Comparison of ENCODE assay signal across 11 cellular contexts in the genomic region with DNA sequence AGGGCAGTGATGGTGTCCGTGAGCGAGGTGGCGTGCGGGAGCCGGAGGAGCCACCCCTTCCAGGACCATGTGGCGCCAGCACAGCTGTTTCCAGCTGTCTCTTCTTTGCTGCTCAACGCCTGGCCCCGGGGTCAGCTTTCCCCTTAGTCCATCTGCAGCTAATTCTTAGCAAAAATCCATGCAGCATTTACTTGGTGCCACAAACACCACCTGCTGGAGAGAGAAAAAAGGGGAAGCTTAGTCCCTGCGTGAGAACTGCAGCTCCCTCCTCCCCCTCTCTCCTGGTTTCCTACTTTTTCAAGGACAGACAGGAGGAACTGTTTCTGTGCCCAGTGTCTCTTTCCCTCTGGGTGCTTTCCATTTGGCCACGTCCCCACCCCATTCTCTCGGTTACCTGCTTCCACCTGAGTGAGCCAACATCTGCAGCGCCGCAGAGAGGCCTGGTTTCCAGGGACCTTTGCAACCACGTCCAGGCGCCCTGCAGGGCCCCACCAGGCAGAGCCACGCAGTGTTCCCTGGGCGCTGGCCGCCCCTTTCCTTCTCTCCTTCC. TPM values are rescaled to one million over a fixed set of nuclear protein-coding genes. Genes with fewer than 3 reads are reported as not detected.
A peak's percentile ranks its signal among the peaks of the same experiment; 100 is the strongest.
DNase-seq lines count a peak whose midpoint lies in the region; ATAC-seq and TF ChIP-seq lines count a peak whose summit lies in the region.
"Had no signal": no experiment of that assay in that cellular context is flagged by ENCODE, and none has a peak within 500 bp of the region (broad histone marks: within the 10 kb centered on the region; RNA-seq: fewer than 3 reads in every experiment).

No MANE protein-coding gene starts in this region.

- peaks cover 51% of the 10 kb centered on the region for H3K27me3 Mint-ChIP-seq in Calu3 (ENCODE audit: unreplicated experiment)

- no peak overlapping the region for H3K9ac ChIP-seq in liver (ENCODE audit: low read depth in 1 of 2, low read length in 2 of 2)

- H3K4me3 ChIP-seq in MG63, result no peak overlapping the region
- H3K4me3 ChIP-seq in WERI-Rb-1 (ENCODE audit: low read depth, low read length), result no peak overlapping the region
- no peak overlapping the region for H3K4me3 ChIP-seq in liver (ENCODE audit: low read depth in 1 of 3, low read length in 3 of 3)
- H3K4me3 ChIP-seq: vagina had no signal

- H3K9me3 ChIP-seq in MG63 (no peaks in the 10 kb centered on the region), WERI-Rb-1 (ENCODE audit: severe bottlenecking) (no peaks in the 10 kb centered on the region), liver (ENCODE audit: control insufficient read depth in 4 of 4, low read length in 3 of 4) (no peaks in the 10 kb centered on the region)
- H3K9me3 ChIP-seq: vagina had no signal

- H3K36me3 Mint-ChIP-seq in Calu3 (ENCODE audit: insufficient read depth, unreplicated experiment), result no peaks in the 10 kb centered on the region

- CTCF ChIA-PET in Calu3 (lab: Charles Lee), result interaction anchor here (1.0 to 1.4 kb wide), 3 partner anchors 19 to 30 kb away, joined by 3 to 4 read pairs (median 3); no protein-coding TSS in a partner anchor
- CTCF ChIA-PET in GM10248 (lab: Yijun Ruan, JAX), result no interaction called here

- peaks cover 0 to 10% (median 4%) of the 10 kb centered on the region in 4 donors for H3K4me1 ChIP-seq in liver (ENCODE audit: control insufficient read depth in 4 of 4, insufficient read depth in 4 of 4, low read length in 3 of 4)
- H3K4me1 ChIP-seq: vagina had no signal

- no peak overlapping the region for H3K4me3 Mint-ChIP-seq in Calu3 (ENCODE audit: low read depth, unreplicated experiment)

- peak; percentile 33 for TF ChIP-seq CTCF in Calu3 (IDR thresholded peaks at IDR 0.05; ENCODE audit: unreplicated experiment)
- peak; percentile 82 for TF ChIP-seq CTCF in WERI-Rb-1 (IDR thresholded peaks at IDR 0.05; ENCODE audit: low read depth, low read length)
- peak; percentile 72 for TF ChIP-seq CTCF in liver (IDR thresholded peaks at IDR 0.05; ENCODE audit: low read depth, low read length, missing input control)
- TF ChIP-seq CTCF in GM10248 (IDR thresholded peaks at IDR 0.05; ENCODE audit: control extremely low read depth, extremely low read depth, low read depth, missing control alignments), result no peak

- H3K36me3 ChIP-seq in MG63 (no peaks in the 10 kb centered on the region), WERI-Rb-1 (no peaks in the 10 kb centered on the region), liver (ENCODE audit: control insufficient read depth in 4 of 4, insufficient read depth in 3 of 4, low read depth in 1 of 4, low read length in 3 of 4) (no peaks in the 10 kb centered on the region)
- H3K36me3 ChIP-seq: vagina had no signal

- H3K4me1 Mint-ChIP-seq in Calu3 (ENCODE audit: low read depth, unreplicated experiment), result no peaks in the 10 kb centered on the region

- no TSS peak for BruUV-seq in Calu3 (replicated peaks; lab: Mats Ljungman, UMichigan)

- H3K27ac ChIP-seq in WERI-Rb-1 (peak overlapping the region; percentile 30), liver (ENCODE audit: low read depth in 1 of 2, low read length in 2 of 2) (no peak overlapping the region)
- H3K27ac ChIP-seq: vagina had no signal

- 37% methylated on average over 18 of the region's 18 CpGs for WGBS in liver

- no peaks in the 10 kb centered on the region for H3K9me3 Mint-ChIP-seq in Calu3 (ENCODE audit: low read depth, unreplicated experiment)

- peak; percentile 86 to 93 for TF ChIP-seq RAD21 in liver (IDR thresholded peaks at IDR 0.05)

- intact Hi-C loops in Calu3 (cut with micrococcal nuclease; ENCODE audit: unreplicated experiment), result loop anchor here (10.0 kb wide), 1 partner anchor 150 kb away; no protein-coding TSS in a partner anchor

- peak; percentile 25 for DNase-seq in Calu3
- DNase-seq in MG63, result peak; percentile 56
- peak; percentile 79 for DNase-seq in WERI-Rb-1
- no peak for DNase-seq in cerebellar nuclear complex (lab: John Stamatoyannopoulos, UW)
- no peak for DNase-seq in GM10248 (ENCODE audit: extremely low spot score)
- DNase-seq: caudate nucleus, NCI-H774 had no signal

- H3K27me3 ChIP-seq in MG63 (peaks cover 13% of the 10 kb centered on the region), WERI-Rb-1 (ENCODE audit: insufficient read depth, low read depth, severe bottlenecking) (no peaks in the 10 kb centered on the region), liver (ENCODE audit: control insufficient read depth in 4 of 4, insufficient read depth in 4 of 4, low read length in 3 of 4) (no peaks in the 10 kb centered on the region)
- H3K27me3 ChIP-seq: vagina had no signal

- H3K27ac Mint-ChIP-seq in Calu3 (ENCODE audit: unreplicated experiment), result no peak overlapping the region

- ATAC-seq in HG03521 (IDR thresholded peaks at IDR 0.05; ENCODE audit: unreplicated experiment) (no peak), HG03432 (IDR thresholded peaks at IDR 0.05; ENCODE audit: unreplicated experiment) (no peak)

- POLR2A ChIA-PET in GM10248 (lab: Yijun Ruan, JAX), result no interaction called here

TF ChIP-seq in liver, 16 proteins besides CTCF, POLR2A, EP300 and RAD21:
- TF ChIP-seq HNF4A (conservative IDR thresholded peaks at IDR 0.05) (peak in 1 of 2 donors; percentile 53), GABPA (IDR thresholded peaks at IDR 0.05 in 1 of 2, conservative IDR thresholded peaks at IDR 0.05 in 1 of 2) (no peak), RXRA (IDR thresholded peaks at IDR 0.05) (peak in 1 of 2 donors; percentile 7), YY1 (IDR thresholded peaks at IDR 0.05) (no peak)

RNA-seq across cellular contexts. Expression of gene SLC6A19, which starts 3.4 kb away (rescaled TPM):
- total RNA-seq in Calu3 (2022) (not detected in 2 replicates), liver (1 to 10 TPM; 1.5 to 4.9 TPM)
- not detected in 2 replicates for total RNA-seq in MG63 (2014; rRNA removed; shearing (Covaris generic); ENCODE audit: low replicate concordance)
- under 1 TPM; 0.17 to 0.31 TPM for polyA plus RNA-seq in liver
- total RNA-seq: vagina had no signal

RNA-seq across cellular contexts. Expression of gene SLC6A18, which starts 20.4 kb away (rescaled TPM):
- total RNA-seq in Calu3 (2022) (not detected in 2 replicates), liver (not detected)
- not detected in 2 replicates for total RNA-seq in MG63 (2014; rRNA removed; shearing (Covaris generic); ENCODE audit: low replicate concordance)
- not detected for polyA plus RNA-seq in liver
- total RNA-seq: vagina had no signal

Comparison
In these comparisons a context has a peak if more than half of its experiments do, and no peak if none do; other contexts are left out.
1. DNase-seq: peak in Calu3 (single experiment), MG63 (single experiment) and WERI-Rb-1 (single experiment); none in cerebellar nuclear complex (0 of 2) and GM10248 (single experiment).